In the genomic region with DNA sequence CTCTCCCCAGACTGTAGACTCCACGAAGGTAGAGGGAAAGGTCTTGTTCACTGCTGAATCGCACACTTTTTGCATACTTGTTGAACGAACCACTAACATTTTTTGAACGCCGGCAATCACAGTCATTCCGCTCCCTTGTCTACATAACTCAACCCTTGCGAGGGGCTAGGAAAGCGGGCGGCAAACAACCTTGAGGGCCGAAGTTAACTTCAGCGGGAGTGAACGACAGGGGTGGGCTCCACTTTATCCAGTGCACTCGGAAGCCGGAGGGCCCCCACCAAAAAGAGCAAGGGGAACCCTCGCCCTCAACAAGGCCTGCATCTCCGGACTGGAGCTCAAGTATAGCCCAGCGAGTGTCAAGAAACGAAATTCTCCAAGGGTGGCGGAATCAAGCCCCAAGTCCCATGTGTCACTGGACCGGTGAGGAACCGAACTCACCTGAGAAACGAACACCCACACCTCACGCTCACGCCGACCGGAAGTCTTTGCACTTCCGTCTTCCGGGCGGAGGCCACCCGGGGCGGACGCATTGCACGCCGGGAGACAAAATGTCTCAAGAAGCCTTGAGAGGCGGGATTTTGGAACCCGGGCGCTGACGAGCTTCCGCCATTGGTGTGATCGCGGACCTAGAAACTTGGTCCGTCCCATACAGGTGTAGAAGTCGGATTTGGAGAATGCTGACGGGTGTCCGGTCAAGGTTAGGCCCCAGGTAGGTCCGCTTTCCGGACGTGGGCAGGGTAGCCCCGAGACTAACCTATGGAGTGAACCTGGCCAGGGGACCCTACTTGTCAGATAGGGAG, we compare ENCODE assay signal across 8 cellular contexts. TPM values are rescaled to one million over a fixed set of nuclear protein-coding genes. Genes with fewer than 3 reads are reported as not detected.
DNase-seq lines count a peak whose midpoint lies in the region; ATAC-seq and TF ChIP-seq lines count a peak whose summit lies in the region.

Gene LLPH, minus strand, starts transcription at position 484 of the 800 bp plus-strand sequence. CDS start 1,644 bp downstream, outside the sequence.

- ATAC-seq in GM19035 (IDR thresholded peaks at IDR 0.05; ENCODE audit: unreplicated experiment) (peak; percentile 97), HG03354 (IDR thresholded peaks at IDR 0.05; ENCODE audit: poor library complexity, severe bottlenecking, unreplicated experiment) (peak; percentile 99), left colon (peak; percentile 98)

- TF ChIP-seq CTCF in coronary artery (IDR thresholded peaks at IDR 0.05) = no peak

- intact Hi-C loops in left colon (cut with DNase I, micrococcal nuclease) = no loop called here

- H3K4me3 ChIP-seq in coronary artery = peak within 1 kb of the TSS; percentile 75

- DNase-seq in AML-193 (lab: John Stamatoyannopoulos, UW) (peak; percentile 56 to 73), NCI-H446 treated with DMSO at 0.1 percent for 48 hours (lab: John Stamatoyannopoulos, UW) (peak; percentile 50), coronary artery (ENCODE audit: low spot score) (peak; percentile 87), left colon (peak; percentile 92 to 95)
- DNase-seq in activated CD4-positive, alpha-beta T cell treated with anti-CD3 and anti-CD28 coated beads for 4 hours = peak; percentile 87 to 89
- DNase-seq in stimulated activated CD4-positive, alpha-beta T cell treated with anti-CD3 and anti-CD28 coated beads, Interleukin-1b, Interleukin-23, amount 100 ng/mL, for 4 hours (ENCODE audit: low read depth in 2 of 2) = peak; percentile 80 to 83

- H3K27ac ChIP-seq in coronary artery = peak within 1 kb of the TSS; percentile 25 to 72

RNA-seq across cellular contexts. Expression of gene LLPH, which starts in this region (rescaled TPM):
- 10 to 100 TPM; 18.9 to 23.1 TPM for total RNA-seq in left colon

Comparison
In these comparisons a context has a peak if more than half of its experiments do, and no peak if none do; other contexts are left out.
1. Peak in every context shown above with its lines: DNase-seq, ATAC-seq, H3K4me3 ChIP-seq and H3K27ac ChIP-seq.